Comparison of ENCODE assay signal across 10 cellular contexts in genomic region chr17:9729034-9729650, GRCh38.
DNase-seq lines count a peak whose midpoint lies in the region; ATAC-seq, FAIRE-seq and TF ChIP-seq lines count a peak whose summit lies in the region.
"Had no signal": no experiment of that assay in that cellular context is flagged by ENCODE, and none has a peak within 500 bp of the region (broad histone marks: within the 10 kb centered on the region; RNA-seq: fewer than 3 reads in every experiment).

No MANE protein-coding gene starts in this region.

- H3K27me3 Mint-ChIP-seq in activated CD8-positive, alpha-beta T cell treated with anti-CD3 and anti-CD28 coated beads for 36 hours, result peaks cover 2% of the 10 kb centered on the region

- CTCF ChIA-PET in activated CD8-positive, alpha-beta T cell treated with anti-CD3 and anti-CD28 coated beads for 36 hours (lab: Charles Lee), result interaction anchor here (0.6 to 2.6 kb wide), 10 partner anchors 9 to 161 kb away, joined by 3 to 14 read pairs (median 3); partner anchors contain the start of gene CFAP52

- no peak overlapping the region for H3K4me3 ChIP-seq in retinal pigment epithelial cell (ENCODE audit: low read length)

- DNase-seq in NCI-H1105 (lab: John Stamatoyannopoulos, UW), result peak; percentile 10
- DNase-seq in activated CD8-positive, alpha-beta T cell treated with anti-CD3 and anti-CD28 coated beads for 36 hours, result peak; percentile 9
- DNase-seq in left cardiac atrium, result no peak
- peak; percentile 21 for DNase-seq in retinal pigment epithelial cell (ENCODE audit: low read depth)
- no peak for DNase-seq in COR-L47 (lab: John Stamatoyannopoulos, UW)

- TF ChIP-seq CTCF in 22Rv1 (IDR thresholded peaks at IDR 0.05) (peak; percentile 98), retinal pigment epithelial cell (conservative IDR thresholded peaks at IDR 0.05; ENCODE audit: low read depth, low read length) (peak; percentile 100)
- TF ChIP-seq CTCF in activated CD8-positive, alpha-beta T cell treated with anti-CD3 and anti-CD28 coated beads for 36 hours (IDR thresholded peaks at IDR 0.05), result peak; percentile 96

- H3K9me3 Mint-ChIP-seq in activated CD8-positive, alpha-beta T cell treated with anti-CD3 and anti-CD28 coated beads for 36 hours, result no peaks in the 10 kb centered on the region
- H3K9me3 Mint-ChIP-seq: stimulated activated naive CD8-positive, alpha-beta T cell treated with anti-CD3 and anti-CD28 coated beads, Interleukin-15, amount 100 ng/mL, for 72 hours had no signal

- ATAC-seq in activated CD8-positive, alpha-beta T cell treated with anti-CD3 and anti-CD28 coated beads for 36 hours, result peak; percentile 58
- ATAC-seq in left cardiac atrium (peak; percentile 71 to 74), HG02870 (IDR thresholded peaks at IDR 0.05; ENCODE audit: unreplicated experiment) (no peak)
- ATAC-seq: stimulated activated naive CD8-positive, alpha-beta T cell treated with anti-CD3 and anti-CD28 coated beads, Interleukin-15, amount 100 ng/mL, for 72 hours had no signal

- no peak overlapping the region for H3K4me3 Mint-ChIP-seq in activated CD8-positive, alpha-beta T cell treated with anti-CD3 and anti-CD28 coated beads for 36 hours
- H3K4me3 Mint-ChIP-seq: stimulated activated naive CD8-positive, alpha-beta T cell treated with anti-CD3 and anti-CD28 coated beads, Interleukin-15, amount 100 ng/mL, for 72 hours had no signal

- FAIRE-seq in G401.6 (lab: Jason Lieb, UNC), result peak; percentile 86
- FAIRE-seq: colon had no signal

- no peak overlapping the region for H3K27ac Mint-ChIP-seq in activated CD8-positive, alpha-beta T cell treated with anti-CD3 and anti-CD28 coated beads for 36 hours
- H3K27ac Mint-ChIP-seq: stimulated activated naive CD8-positive, alpha-beta T cell treated with anti-CD3 and anti-CD28 coated beads, Interleukin-15, amount 100 ng/mL, for 72 hours had no signal

- no peaks in the 10 kb centered on the region for H3K4me1 Mint-ChIP-seq in activated CD8-positive, alpha-beta T cell treated with anti-CD3 and anti-CD28 coated beads for 36 hours (ENCODE audit: low read depth)
- H3K4me1 Mint-ChIP-seq: stimulated activated naive CD8-positive, alpha-beta T cell treated with anti-CD3 and anti-CD28 coated beads, Interleukin-15, amount 100 ng/mL, for 72 hours had no signal

- intact Hi-C loops in activated CD8-positive, alpha-beta T cell treated with anti-CD3 and anti-CD28 coated beads for 36 hours (cut with micrococcal nuclease), result no loop called here
- intact Hi-C loops in left cardiac atrium (cut with DNase I), result loop anchor here in 1 of 2 donors (5.0 kb wide), 1 partner anchor 198 kb away; no protein-coding TSS in a partner anchor

- POLR2A ChIA-PET in activated CD8-positive, alpha-beta T cell treated with anti-CD3 and anti-CD28 coated beads for 36 hours (lab: Charles Lee), result no interaction called here

- H3K27ac ChIP-seq in 22Rv1, result no peak overlapping the region

- H3K36me3 Mint-ChIP-seq in activated CD8-positive, alpha-beta T cell treated with anti-CD3 and anti-CD28 coated beads for 36 hours (ENCODE audit: low read depth), result no peaks in the 10 kb centered on the region

Comparison
In these comparisons a context has a peak if more than half of its experiments do, and no peak if none do; other contexts are left out.
1. DNase-seq: peak in NCI-H1105 (single experiment), activated CD8-positive, alpha-beta T cell treated with anti-CD3 and anti-CD28 coated beads for 36 hours (single experiment) and retinal pigment epithelial cell (single experiment); none in left cardiac atrium (single experiment) and COR-L47 (single experiment).
2. Peak in every context shown above with its lines, with median percentiles within 50 percentile points of each other: CTCF ChIP-seq.